In the genomic region with DNA sequence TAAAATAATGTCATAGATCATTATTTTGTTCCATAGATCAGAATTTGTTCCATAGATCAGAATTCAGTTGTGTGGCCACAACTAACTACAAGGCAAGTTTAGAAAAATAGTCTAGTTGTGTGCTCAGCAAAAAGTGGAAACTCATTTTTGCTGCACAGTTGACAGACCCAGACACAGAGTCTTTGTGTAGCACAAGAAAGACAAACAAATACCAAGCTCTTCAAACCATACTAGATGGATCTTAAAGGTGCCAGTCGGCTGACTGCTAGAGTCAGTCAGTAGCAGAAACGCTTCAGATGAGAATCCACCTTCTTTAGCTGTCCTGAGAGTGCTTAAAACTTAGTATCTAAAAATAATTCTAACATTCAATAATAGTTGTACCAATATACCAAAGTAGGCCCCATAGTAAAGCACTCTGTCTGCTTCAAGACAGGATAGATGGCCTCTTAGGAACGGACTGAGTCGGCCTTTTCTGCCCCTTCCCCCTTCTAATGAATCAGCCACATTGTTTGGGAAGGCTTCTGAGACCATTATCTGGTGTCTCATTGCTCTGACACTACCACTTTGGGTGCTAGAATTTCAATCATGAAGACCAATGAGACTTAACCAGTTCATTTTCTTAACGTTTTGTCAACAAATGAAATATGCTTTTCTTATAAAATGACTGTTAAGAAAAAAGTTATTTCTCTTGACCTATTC, we compare ENCODE assay signal across 24 cellular contexts. TPM values are rescaled to one million over a fixed set of nuclear protein-coding genes. Genes with fewer than 3 reads are reported as not detected.
DNase-seq lines count a peak whose midpoint lies in the region; ATAC-seq and TF ChIP-seq lines count a peak whose summit lies in the region.
"Had no signal": no experiment of that assay in that cellular context is flagged by ENCODE, and none has a peak within 500 bp of the region (broad histone marks: within the 10 kb centered on the region; RNA-seq: fewer than 3 reads in every experiment).

No MANE protein-coding gene starts in this region.

- no peaks in the 10 kb centered on the region for H3K9me3 ChIP-seq in GM23248 (ENCODE audit: low read depth)
- no peaks in the 10 kb centered on the region for H3K9me3 ChIP-seq in CD8-positive, alpha-beta T cell (ENCODE audit: low read length)
- H3K9me3 ChIP-seq: HAP-1, Peyer's patch, SJCRH30 had no signal

- H3K27me3 Mint-ChIP-seq in CD8-positive, alpha-beta T cell (ENCODE audit: low read depth), result no peaks in the 10 kb centered on the region
- H3K27me3 Mint-ChIP-seq: activated CD4-positive, alpha-beta T cell treated with anti-CD3 and anti-CD28 coated beads for 36 hours; natural killer cell treated with Interleukin-12 subunit alpha and Interleukin-12 subunit beta and Interleukin-15 and Interleukin-18, amount 100 ng/mL, for 72 hours; progenitor cell of endocrine pancreas had no signal

- DNase-seq in GM23248, result no peak
- peak; percentile 82 for DNase-seq in SK-MEL-5 (ENCODE audit: low read depth, low spot score)
- DNase-seq in kidney tubule cell (ENCODE audit: low spot score), result peak; percentile 61
- peak; percentile 50 for DNase-seq in renal cortical epithelial cell (ENCODE audit: low read depth)
- DNase-seq in GF-D8 (lab: John Stamatoyannopoulos, UW), result no peak
- DNase-seq in CD8-positive, alpha-beta T cell, result no peak
- DNase-seq: activated CD4-positive, alpha-beta T cell treated with anti-CD3 and anti-CD28 coated beads for 36 hours; activated gamma-delta T cell; cerebellar nuclear complex; DND-41; dorsolateral prefrontal cortex; head of caudate nucleus; NCI-H1105 treated with DMSO at 0.1 percent for 48 hours; NCI-H2081; Peyer's patch; SJCRH30; stimulated activated CD8-positive, alpha-beta memory T cell treated with anti-CD3 and anti-CD28 coated beads, Interleukin-4, amount 100 ng/mL, for 48 hours; trophoblast cell had no signal

- H3K4me1 ChIP-seq in GM23248 (ENCODE audit: insufficient read depth), result 0 out of 2 replicates have a peak, but pooled peaks cover 4% of the 10 kb centered on the region
- no peaks in the 10 kb centered on the region for H3K4me1 ChIP-seq in CD8-positive, alpha-beta T cell (ENCODE audit: insufficient read depth, low read length)
- H3K4me1 ChIP-seq: HAP-1, Peyer's patch, SJCRH30 had no signal

- H3F3A ChIP-seq in GM23248 (ENCODE audit: insufficient read depth), result peaks cover 8% of the 10 kb centered on the region; the same call in 1 of the 2 replicates

- H3K27ac Mint-ChIP-seq in CD8-positive, alpha-beta T cell, result no peak overlapping the region
- H3K27ac Mint-ChIP-seq: activated CD4-positive, alpha-beta T cell treated with anti-CD3 and anti-CD28 coated beads for 36 hours; natural killer cell treated with Interleukin-12 subunit alpha and Interleukin-12 subunit beta and Interleukin-15 and Interleukin-18, amount 100 ng/mL, for 72 hours; progenitor cell of endocrine pancreas had no signal

- intact Hi-C loops in CD8-positive, alpha-beta T cell (cut with DNase I, micrococcal nuclease), result no loop called here

- WGBS in GM23248 (ENCODE audit: low coverage in 1 of 2, low lambda C conversion rate in 2 of 2, missing lambda C conversion rate in 2 of 2), 2 experiments, result 72 to 73% methylated on average over 5 of the region's 5 CpGs

- H3K9ac ChIP-seq in GM23248, result no peak overlapping the region

- no peak for TF ChIP-seq CTCF in CD8-positive, alpha-beta T cell (IDR thresholded peaks at IDR 0.05)

- ATAC-seq in HG03457 (IDR thresholded peaks at IDR 0.05; ENCODE audit: unreplicated experiment), result no peak
- no peak for ATAC-seq in CD8-positive, alpha-beta T cell
- ATAC-seq in HG03159 (IDR thresholded peaks at IDR 0.05; ENCODE audit: unreplicated experiment), result no peak
- ATAC-seq: activated CD4-positive, alpha-beta T cell treated with anti-CD3 and anti-CD28 coated beads for 36 hours; left lobe of liver; natural killer cell treated with Interleukin-12 subunit alpha and Interleukin-12 subunit beta and Interleukin-15 and Interleukin-18, amount 100 ng/mL, for 72 hours had no signal

- no peaks in the 10 kb centered on the region for H3K79me2 ChIP-seq in GM23248 (ENCODE audit: insufficient read depth)

- H3K36me3 Mint-ChIP-seq in CD8-positive, alpha-beta T cell, result no peaks in the 10 kb centered on the region
- H3K36me3 Mint-ChIP-seq: natural killer cell treated with Interleukin-12 subunit alpha and Interleukin-12 subunit beta and Interleukin-15 and Interleukin-18, amount 100 ng/mL, for 72 hours had no signal

- no peak overlapping the region for H3K4me3 Mint-ChIP-seq in CD8-positive, alpha-beta T cell
- H3K4me3 Mint-ChIP-seq: activated CD4-positive, alpha-beta T cell treated with anti-CD3 and anti-CD28 coated beads for 36 hours; natural killer cell treated with Interleukin-12 subunit alpha and Interleukin-12 subunit beta and Interleukin-15 and Interleukin-18, amount 100 ng/mL, for 72 hours had no signal

- H3K9me3 Mint-ChIP-seq in CD8-positive, alpha-beta T cell, result no peaks in the 10 kb centered on the region
- H3K9me3 Mint-ChIP-seq: natural killer cell treated with Interleukin-12 subunit alpha and Interleukin-12 subunit beta and Interleukin-15 and Interleukin-18, amount 100 ng/mL, for 72 hours had no signal

- H3K4me3 ChIP-seq in GM23248, result no peak overlapping the region
- no peak overlapping the region for H3K4me3 ChIP-seq in CD8-positive, alpha-beta T cell (ENCODE audit: low read depth, low read length)
- H3K4me3 ChIP-seq: dorsolateral prefrontal cortex, HAP-1, Peyer's patch, SJCRH30 had no signal

- in situ Hi-C loops in GM23248 (cut with MboI) (no loop called here), SK-MEL-5 (cut with HindIII; ENCODE audit: low pct_unique_long_range_greater_than_20kb, low sequenced_read_pairs) (no loop called here)

- H3K27ac ChIP-seq in GM23248, result no peak overlapping the region
- H3K27ac ChIP-seq in CD8-positive, alpha-beta T cell (ENCODE audit: low read depth, low read length), result no peak overlapping the region
- H3K27ac ChIP-seq: dorsolateral prefrontal cortex, Peyer's patch, SJCRH30 had no signal

- no peaks in the 10 kb centered on the region for H3K9me2 ChIP-seq in GM23248 (ENCODE audit: insufficient read depth)

- H2AFZ ChIP-seq in GM23248, result 0 out of 2 replicates have a peak overlapping the region, but pooled peaks have one; percentile 22

- no peaks in the 10 kb centered on the region for H4K20me1 ChIP-seq in GM23248 (ENCODE audit: insufficient read depth)

- H3K27me3 ChIP-seq in GM23248 (replicated peaks; ENCODE audit: insufficient read depth), result no peaks in the 10 kb centered on the region
- H3K27me3 ChIP-seq in CD8-positive, alpha-beta T cell (ENCODE audit: insufficient read depth, low read length), result no peaks in the 10 kb centered on the region
- H3K27me3 ChIP-seq: dorsolateral prefrontal cortex, Peyer's patch, SJCRH30 had no signal

- CTCF ChIA-PET in CD8-positive, alpha-beta T cell (lab: Charles Lee), result no interaction called here

- H3K4me2 ChIP-seq in GM23248 (ENCODE audit: unreplicated experiment), result no peak overlapping the region

- no peaks in the 10 kb centered on the region for H3K4me1 Mint-ChIP-seq in CD8-positive, alpha-beta T cell (ENCODE audit: low read depth)
- H3K4me1 Mint-ChIP-seq: activated CD4-positive, alpha-beta T cell treated with anti-CD3 and anti-CD28 coated beads for 36 hours had no signal

- no peaks in the 10 kb centered on the region for H3K36me3 ChIP-seq in GM23248 (ENCODE audit: low read depth)
- no peaks in the 10 kb centered on the region for H3K36me3 ChIP-seq in CD8-positive, alpha-beta T cell (ENCODE audit: insufficient read depth, low read length)
- H3K36me3 ChIP-seq: HAP-1, Peyer's patch, SJCRH30 had no signal

- POLR2A ChIA-PET in CD8-positive, alpha-beta T cell (lab: Charles Lee), result no interaction called here

RNA-seq across cellular contexts. Expression of gene SLC4A7, which starts 27.7 kb away (rescaled TPM):
- total RNA-seq in GM23248 (2014; rRNA removed; shearing (Covaris generic)), result 73.4 and 81.6 TPM in 2 replicates
- 22.9 and 25.5 TPM in 2 replicates for polyA plus RNA-seq in GM23248 (2016; fragmentation: Nextera tagmentation; extraction: Ambion mirVana)
- total RNA-seq in SK-MEL-5 (2014; rRNA removed; shearing (Covaris generic)), result 34.3 and 35.8 TPM in 2 replicates
- 21.3 and 31.4 TPM in 2 replicates for polyA plus RNA-seq in SK-MEL-5 (2015; cell fraction: cytosol; rRNA removed)
- polyA plus RNA-seq in SK-MEL-5 (2015; cell fraction: nucleus; rRNA removed), result 87.8 and 103 TPM in 2 replicates
- total RNA-seq in renal cortical epithelial cell, result 105 and 195 TPM in 2 replicates
- total RNA-seq in CD8-positive, alpha-beta T cell, result 10 to 100 TPM; 19.4 to 19.6 TPM

Comparison
In these comparisons a context has a peak if more than half of its experiments do, and no peak if none do; other contexts are left out.
1. DNase-seq: peak in SK-MEL-5 (single experiment), kidney tubule cell (single experiment) and renal cortical epithelial cell (single experiment); none in GM23248 (single experiment), GF-D8 (single experiment) and CD8-positive, alpha-beta T cell (0 of 7).